20 cellular contexts compared by ENCODE assay signal in genomic region chr4:121740796-121741409, GRCh38. TPM values are rescaled to one million over a fixed set of nuclear protein-coding genes. Genes with fewer than 3 reads are reported as not detected.
"Had no signal": no experiment of that assay in that cellular context is flagged by ENCODE, and none has a peak within 500 bp of the region (broad histone marks: within the 10 kb centered on the region; RNA-seq: fewer than 3 reads in every experiment).

No MANE protein-coding gene starts in this region.

- H3K9me3 ChIP-seq: transverse colon had no signal

- H3K4me3 Mint-ChIP-seq: naive thymus-derived CD8-positive, alpha-beta T cell; T-helper 2 cell treated with Interferon-gamma antibody and Interleukin-4, amounts not matched to agents 5 μg/mL and 100 μg/mL, for 36 hours had no signal

- H3K4me1 ChIP-seq: transverse colon had no signal

- H3K27ac ChIP-seq: brain microvascular endothelial cell, skin epidermis, transverse colon had no signal

- DNase-seq: activated naive CD4-positive, alpha-beta T cell treated with Interleukin-2 at 50 U/mL for 16 hours; anterior cingulate cortex; brain microvascular endothelial cell; cortex of kidney; effector CD4-positive, alpha-beta T cell; foreskin fibroblast; left colon; mammary epithelial cell; naive thymus-derived CD8-positive, alpha-beta T cell; nucleus accumbens; right cardiac atrium; stimulated activated CD4-positive, alpha-beta T cell treated with anti-CD3 and anti-CD28 coated beads, Interleukin-4, amount 100 ng/mL, for 24 hours; stimulated activated naive CD4-positive, alpha-beta T cell treated with Interleukin-2 at 50 U/mL for 16 hours; transverse colon had no signal

- H3K36me3 ChIP-seq: brain microvascular endothelial cell, transverse colon had no signal

- ATAC-seq: left colon; naive thymus-derived CD8-positive, alpha-beta T cell had no signal

- H3K9me3 Mint-ChIP-seq: T-helper 2 cell treated with Interferon-gamma antibody and Interleukin-4, amounts not matched to agents 5 μg/mL and 100 μg/mL, for 36 hours had no signal

- FAIRE-seq: endothelial cell of umbilical vein had no signal

- H3K36me3 Mint-ChIP-seq: naive thymus-derived CD8-positive, alpha-beta T cell had no signal

- H3K27ac Mint-ChIP-seq: naive thymus-derived CD8-positive, alpha-beta T cell; T-helper 2 cell treated with Interferon-gamma antibody and Interleukin-4, amounts not matched to agents 5 μg/mL and 100 μg/mL, for 36 hours had no signal

- H3K4me3 ChIP-seq: skin epidermis, transverse colon had no signal

- H3K27me3 ChIP-seq: brain microvascular endothelial cell, transverse colon had no signal

- H3K4me1 Mint-ChIP-seq: naive thymus-derived CD8-positive, alpha-beta T cell had no signal

RNA-seq across cellular contexts. Expression of gene SMIM43, which starts 24.1 kb away (rescaled TPM):
- total RNA-seq: activated CD8-positive, alpha-beta memory T cell treated with anti-CD3 and anti-CD28 coated beads for 36 hours; endothelial cell of umbilical vein; mammary epithelial cell; mucosa of gallbladder; naive thymus-derived CD8-positive, alpha-beta T cell; posterior vena cava had no signal
- polyA plus RNA-seq: naive thymus-derived CD8-positive, alpha-beta T cell had no signal
